Comparison of ENCODE assay signal across 11 cellular contexts in genomic region chr19:5434970-5435641, GRCh38. TPM values are rescaled to one million over a fixed set of nuclear protein-coding genes. Genes with fewer than 3 reads are reported as not detected.
DNase-seq lines count a peak whose midpoint lies in the region; ATAC-seq, FAIRE-seq and TF ChIP-seq lines count a peak whose summit lies in the region.
"Had no signal": no experiment of that assay in that cellular context is flagged by ENCODE, and none has a peak within 500 bp of the region (broad histone marks: within the 10 kb centered on the region; RNA-seq: fewer than 3 reads in every experiment).

No MANE protein-coding gene starts in this region.

- no peaks in the 10 kb centered on the region for H3K9me3 ChIP-seq in A549

- TF ChIP-seq EP300 in A549 (IDR thresholded peaks at IDR 0.05) = no peak

- peak; percentile 80 to 81 for ATAC-seq in A549
- ATAC-seq in GM18517 (IDR thresholded peaks at IDR 0.05; ENCODE audit: unreplicated experiment) = no peak
- ATAC-seq in HG03378 (IDR thresholded peaks at IDR 0.05; ENCODE audit: unreplicated experiment) = no peak

- no peak for TF ChIP-seq POLR2A in A549 (IDR thresholded peaks at IDR 0.05; ENCODE audit: low read length)

- H3K27ac ChIP-seq in A549 = peak overlapping the region; percentile 88 to 94

- peaks cover 25% of the 10 kb centered on the region for H3K4me1 ChIP-seq in A549

- H3K4me3 ChIP-seq in A549 = no peak overlapping the region

- 12% methylated on average over 9 of the region's 9 CpGs for WGBS in A549 (ENCODE audit: missing lambda C conversion rate)

- H3K4me2 ChIP-seq in A549 = peak overlapping the region; percentile 98

- TF ChIP-seq RAD21 in A549 (conservative IDR thresholded peaks at IDR 0.05 in 1 of 2, IDR thresholded peaks at IDR 0.05 in 1 of 2) = no peak

- DNase-seq in A549 (ENCODE audit: low read depth in 1 of 2, low spot score in 1 of 2) = peak; percentile 74 to 86
- peak; percentile 35 for DNase-seq in HS-5 (ENCODE audit: low read depth)
- DNase-seq in amniotic stem cell (lab: John Stamatoyannopoulos, UW) = peak; percentile 81
- DNase-seq in nucleus accumbens (lab: John Stamatoyannopoulos, UW) = peak in 35 of 56 donors; percentile 3 to 74 (median 34)
- DNase-seq in frontal cortex (ENCODE audit: low spot score in 2 of 2) = no peak
- no peak for DNase-seq in NAMALWA (ENCODE audit: low spot score)
- DNase-seq: DMS79 had no signal

- TF ChIP-seq CTCF in A549 (IDR thresholded peaks at IDR 0.05) = no peak

- CTCF ChIA-PET in A549 (lab: Yijun Ruan, JAX) = no interaction called here

- POLR2A ChIA-PET in A549 (lab: Yijun Ruan, JAX) = no interaction called here

- FAIRE-seq in A549 (lab: Jason Lieb, UNC) (no peak), frontal cortex (lab: Jason Lieb, UNC) (no peak)

TF ChIP-seq in A549, 52 proteins besides CTCF, POLR2A, EP300 and RAD21:
- TF ChIP-seq MAZ (IDR thresholded peaks at IDR 0.05; ENCODE audit: borderline replicate concordance, low read depth, low read length) = no peak
- TF ChIP-seq GATA3 (IDR thresholded peaks at IDR 0.05; ENCODE audit: borderline replicate concordance) = peak; percentile 51; the same call in 1 of the 2 replicates
- TF ChIP-seq JUNB (IDR thresholded peaks at IDR 0.05) = peak; percentile 74
- TF ChIP-seq PBX3 (IDR thresholded peaks at IDR 0.05) = peak; percentile 66
- TF ChIP-seq MAX (IDR thresholded peaks at IDR 0.05) = 0 out of 2 replicates have a peak, but pooled peaks have one; percentile 12
- peak; percentile 85 for TF ChIP-seq FOSL2 (IDR thresholded peaks at IDR 0.05)
- peak; percentile 89 for TF ChIP-seq FOSL2 (CRISPR knock-in tag; IDR thresholded peaks at IDR 0.05)
- TF ChIP-seq JUN (IDR thresholded peaks at IDR 0.05) = 0 out of 5 replicates have a peak, but pooled peaks of 1 of the 2 experiments have one; percentile 23
- TF ChIP-seq E2F6 (IDR thresholded peaks at IDR 0.05; ENCODE audit: borderline replicate concordance, low read depth) = no peak
- TF ChIP-seq ZSCAN20 (CRISPR knock-in tag; IDR thresholded peaks at IDR 0.05) = no peak
- no peak for TF ChIP-seq ELK1 (IDR thresholded peaks at IDR 0.05; ENCODE audit: low read depth, low read length)
- TF ChIP-seq NFE2L2 (conservative IDR thresholded peaks at IDR 0.05; ENCODE audit: low read length) = no peak

RNA-seq across cellular contexts. Expression of gene ZNRF4, which starts 20.1 kb away (rescaled TPM):
- polyA plus RNA-seq in A549 (2011; rRNA removed) = not detected in 2 replicates
- polyA plus RNA-seq in A549 (2012; cell fraction: cytosol; rRNA removed) = not detected in 2 replicates
- 0.06 TPM in 1 of 2 replicates, not detected in the other for polyA plus RNA-seq in A549 (2012; cell fraction: nucleus; rRNA removed)
- polyA plus RNA-seq in A549 (2017; fragmentation: RNase III; extraction: RNeasy Plus Mini Kit Qiagen cat#74134 plus additional on column Dnase treatment) = not detected in 3 replicates
- polyA minus RNA-seq in A549 (2011; rRNA and poly(A)+ RNA removed) = not detected in 2 replicates
- total RNA-seq in frontal cortex = not detected
- total RNA-seq: dermis microvascular lymphatic vessel endothelial cell, osteocyte had no signal

Comparison
In these comparisons a context has a peak if more than half of its experiments do, and no peak if none do; other contexts are left out.
1. ATAC-seq: peak in A549 (2 of 2); none in GM18517 (single experiment) and HG03378 (single experiment).
2. DNase-seq: peak in A549 (2 of 2), HS-5 (single experiment), amniotic stem cell (single experiment) and nucleus accumbens (35 of 56); none in frontal cortex (0 of 2) and NAMALWA (single experiment).